ENCODE assay signal across 25 cellular contexts in genomic region chr20:10110151-10110550, GRCh38.
DNase-seq lines count a peak whose midpoint lies in the region; ATAC-seq, FAIRE-seq and TF ChIP-seq lines count a peak whose summit lies in the region.
"Had no signal": no experiment of that assay in that cellular context is flagged by ENCODE, and none has a peak within 500 bp of the region (broad histone marks: within the 10 kb centered on the region; RNA-seq: fewer than 3 reads in every experiment).

No MANE protein-coding gene starts in this region.

- H3K4me2 ChIP-seq in A549: no peak overlapping the region

- H3K4me1 ChIP-seq in A549: peaks cover 3% of the 10 kb centered on the region; the same call in 1 of the 3 replicates
- H3K4me1 ChIP-seq: vagina had no signal

- peak overlapping the region in 1 of 2 experiments; percentile 17; a peak in 1 of 6 replicates for H3K27ac ChIP-seq in A549
- peak overlapping the region; percentile 72; the same call in 1 of the 2 replicates for H3K27ac ChIP-seq in VCaP
- H3K27ac ChIP-seq: ovary, vagina had no signal

- TF ChIP-seq EP300 in A549 (IDR thresholded peaks at IDR 0.05): no peak

- TF ChIP-seq CTCF in A549 (IDR thresholded peaks at IDR 0.05): no peak
- no peak for TF ChIP-seq CTCF in VCaP (conservative IDR thresholded peaks at IDR 0.05)
- TF ChIP-seq CTCF in foreskin fibroblast (IDR thresholded peaks at IDR 0.05; ENCODE audit: low read depth, low read length): no peak

- intact Hi-C loops in posterior vena cava (cut with DNase I): no loop called here

- no peak for TF ChIP-seq POLR2A in A549 (IDR thresholded peaks at IDR 0.05; ENCODE audit: low read length)
- no peak for TF ChIP-seq POLR2A in H54 (IDR thresholded peaks at IDR 0.05; ENCODE audit: low read depth, low read length)

- 96% methylated on average over 1 of the region's 1 CpG for WGBS in A549 (ENCODE audit: missing lambda C conversion rate)

- CTCF ChIA-PET in A549 (lab: Yijun Ruan, JAX): interaction anchor here (0.7 to 4.0 kb wide), 5 partner anchors 8 to 33 kb away, joined by 3 to 12 read pairs (median 3); no protein-coding TSS in a partner anchor

- POLR2A ChIA-PET in A549 (lab: Yijun Ruan, JAX): no interaction called here

- 0 out of 3 replicates have a peak, but pooled peaks cover 2% of the 10 kb centered on the region for H3K9me3 ChIP-seq in A549
- H3K9me3 ChIP-seq: ovary, right lobe of liver, vagina had no signal

- DNase-seq in A549 (ENCODE audit: low read depth in 1 of 2, low spot score in 1 of 2) (no peak), H54 (ENCODE audit: insufficient read length, low spot score) (peak; percentile 8), foreskin fibroblast (peak; percentile 34 to 62), midbrain (lab: John Stamatoyannopoulos, UW) (no peak), posterior vena cava (ENCODE audit: low spot score) (no peak), HT-29 (ENCODE audit: low spot score) (no peak), RPMI8226 (no peak)
- DNase-seq: ACHN; activated CD4-positive, alpha-beta T cell treated with anti-CD3 and anti-CD28 coated beads, Interleukin-2, amount 50 U/mL, for 1 hour; activated CD8-positive, alpha-beta memory T cell treated with anti-CD3 and anti-CD28 coated beads, Interleukin-2, amount 50 U/mL, for 4 hours; activated naive CD4-positive, alpha-beta T cell; CD4-positive, CD25-positive, alpha-beta regulatory T cell; DMS 273 treated with DMSO at 0.1 percent for 48 hours; H9; Kasumi-1; natural killer cell; NCI-H510A; ovary; Right ventricle myocardium superior; T-helper 1 cell had no signal

- no peak for TF ChIP-seq RAD21 in A549 (conservative IDR thresholded peaks at IDR 0.05 in 1 of 2, IDR thresholded peaks at IDR 0.05 in 1 of 2)

- no peak for ATAC-seq in A549
- ATAC-seq: GM12878, natural killer cell had no signal

- no peak overlapping the region for H3K4me3 ChIP-seq in A549
- H3K4me3 ChIP-seq in foreskin fibroblast (ENCODE audit: low read depth in 1 of 2, low read length in 2 of 2): no peak overlapping the region
- H3K4me3 ChIP-seq: GM12878, ovary, right lobe of liver, vagina had no signal

- FAIRE-seq in A549 (lab: Jason Lieb, UNC): peak; percentile 63
- peak; percentile 33 for FAIRE-seq in H54 (lab: Jason Lieb, UNC)
- FAIRE-seq: GM12878, HTR-8/SVneo had no signal

TF ChIP-seq in A549, 52 proteins besides CTCF, POLR2A, EP300 and RAD21:
- TF ChIP-seq PBX3 (IDR thresholded peaks at IDR 0.05) (no peak), CEBPB (IDR thresholded peaks at IDR 0.05) (no peak), JUN (IDR thresholded peaks at IDR 0.05) (no peak), POLR2AphosphoS2 (conservative IDR thresholded peaks at IDR 0.05; ENCODE audit: low read length) (no peak), EHF (CRISPR knock-in tag; IDR thresholded peaks at IDR 0.05) (no peak), TP53 (CRISPR knock-in tag; IDR thresholded peaks at IDR 0.05) (no peak)

Comparison
In these comparisons a context has a peak if more than half of its experiments do, and no peak if none do; other contexts are left out.
1. DNase-seq: peak in H54 (single experiment) and foreskin fibroblast (2 of 2); none in A549 (0 of 2), midbrain (single experiment), posterior vena cava (single experiment), HT-29 (single experiment) and RPMI8226 (single experiment).